In genomic region chr1:47972864-47973437, GRCh38 we compare ENCODE assay signal across 17 cellular contexts. TPM values are rescaled to one million over a fixed set of nuclear protein-coding genes. Genes with fewer than 3 reads are reported as not detected.
DNase-seq lines count a peak whose midpoint lies in the region; ATAC-seq, FAIRE-seq and TF ChIP-seq lines count a peak whose summit lies in the region.
"Had no signal": no experiment of that assay in that cellular context is flagged by ENCODE, and none has a peak within 500 bp of the region (broad histone marks: within the 10 kb centered on the region; RNA-seq: fewer than 3 reads in every experiment).

No MANE protein-coding gene starts in this region.

- H3K4me1 Mint-ChIP-seq in CD14-positive monocyte: no peaks in the 10 kb centered on the region
- no peaks in the 10 kb centered on the region for H3K4me1 Mint-ChIP-seq in stimulated activated naive B cell treated with anti-CD40 and anti-IgM and Interleukin-4, amounts not matched to agents 10 μg/mL and 1 μg/mL and 100 μg/mL, for 72 hours
- H3K4me1 Mint-ChIP-seq: activated CD8-positive, alpha-beta memory T cell treated with anti-CD3 and anti-CD28 coated beads, Interleukin-2, amount 10 ng/mL, durations not matched to agents 7 days and 5 days had no signal

- in situ Hi-C loops in K562 (cut with MboI): no loop called here

- ATAC-seq in K562: peak; percentile 89
- ATAC-seq in right lobe of liver: peak in 1 of 4 donors; percentile 11
- ATAC-seq in stimulated activated naive B cell treated with anti-CD40 and anti-IgM and Interleukin-4, amounts not matched to agents 10 μg/mL and 1 μg/mL and 100 μg/mL, for 72 hours (replicated peaks): no peak
- ATAC-seq: activated CD8-positive, alpha-beta memory T cell treated with anti-CD3 and anti-CD28 coated beads, Interleukin-2, amount 10 ng/mL, durations not matched to agents 7 days and 5 days; sciatic nerve had no signal

- FAIRE-seq in K562 (lab: Jason Lieb, UNC): no peak
- FAIRE-seq: urothelium cell line had no signal

- no peak for DNase-seq in CD14-positive monocyte (ENCODE audit: low spot score)
- no peak for DNase-seq in HFF-Myc (ENCODE audit: extremely low read depth, low read depth)
- DNase-seq in K562 (ENCODE audit: extremely low read depth in 1 of 4, low spot score in 3 of 4): peak; percentile 18 to 32 (median 28)
- no peak for DNase-seq in right lobe of liver
- no peak for DNase-seq in NCI-H345 treated with DMSO at 0.1 percent for 48 hours (lab: John Stamatoyannopoulos, UW; ENCODE audit: unreplicated experiment)
- DNase-seq in stimulated activated naive B cell treated with anti-CD40 and anti-IgM and Interleukin-4, amounts not matched to agents 10 μg/mL and 1 μg/mL and 100 μg/mL, for 72 hours: no peak
- no peak for DNase-seq in DMS53 treated with DMSO at 0.1 percent for 48 hours (lab: John Stamatoyannopoulos, UW; ENCODE audit: unreplicated experiment)
- DNase-seq in MV-4-11 (lab: John Stamatoyannopoulos, UW): no peak
- DNase-seq: activated CD8-positive, alpha-beta memory T cell treated with anti-CD3 and anti-CD28 coated beads, Interleukin-2, amount 10 ng/mL, durations not matched to agents 7 days and 5 days; Calu3; effector CD8-positive, alpha-beta T cell; NCI-H1694 had no signal

- H3K9ac ChIP-seq in K562 (ENCODE audit: insufficient read depth in 1 of 2, low read depth in 2 of 2, low read length in 2 of 2): no peak overlapping the region

- H3K36me3 Mint-ChIP-seq in CD14-positive monocyte: no peaks in the 10 kb centered on the region
- no peaks in the 10 kb centered on the region for H3K36me3 Mint-ChIP-seq in stimulated activated naive B cell treated with anti-CD40 and anti-IgM and Interleukin-4, amounts not matched to agents 10 μg/mL and 1 μg/mL and 100 μg/mL, for 72 hours
- H3K36me3 Mint-ChIP-seq: activated CD8-positive, alpha-beta memory T cell treated with anti-CD3 and anti-CD28 coated beads, Interleukin-2, amount 10 ng/mL, durations not matched to agents 7 days and 5 days had no signal

- WGBS in K562 (ENCODE audit: insufficient coverage, low coverage, missing lambda C conversion rate): 0% methylated on average over 4 of the region's 4 CpGs
- WGBS in right lobe of liver (ENCODE audit: insufficient coverage, low coverage, low lambda C conversion rate, missing lambda C conversion rate): 56% methylated on average over 4 of the region's 4 CpGs

- no peak for TF ChIP-seq EP300 in K562 (IDR thresholded peaks at IDR 0.05; ENCODE audit: low read length)

- H4K20me1 ChIP-seq in K562 (replicated peaks; ENCODE audit: control insufficient read depth, insufficient read depth, low read length): no peaks in the 10 kb centered on the region; the same call in 1 of the 2 replicates

- H3K9me1 ChIP-seq in K562 (ENCODE audit: control insufficient read depth, insufficient read depth, low read length): no peaks in the 10 kb centered on the region

- H3K4me3 ChIP-seq in HFF-Myc (replicated peaks; ENCODE audit: low read depth, low read length) (no peak overlapping the region), K562 (no peak overlapping the region), right lobe of liver (no peak overlapping the region)
- H3K4me3 ChIP-seq: adrenal gland had no signal

- H3K4me3 Mint-ChIP-seq in CD14-positive monocyte: no peak overlapping the region
- H3K4me3 Mint-ChIP-seq in stimulated activated naive B cell treated with anti-CD40 and anti-IgM and Interleukin-4, amounts not matched to agents 10 μg/mL and 1 μg/mL and 100 μg/mL, for 72 hours: no peak overlapping the region
- H3K4me3 Mint-ChIP-seq: activated CD8-positive, alpha-beta memory T cell treated with anti-CD3 and anti-CD28 coated beads, Interleukin-2, amount 10 ng/mL, durations not matched to agents 7 days and 5 days had no signal

- no peak overlapping the region for H3K4me2 ChIP-seq in K562 (ENCODE audit: insufficient read depth, low read length)

- intact Hi-C loops in CD14-positive monocyte (cut with micrococcal nuclease) (no loop called here), K562 (cut with micrococcal nuclease) (no loop called here), right lobe of liver (cut with DNase I) (no loop called here)

- POLR2A ChIA-PET in K562 (lab: Yijun Ruan, JAX): no interaction called here

- BruUV-seq in K562 (replicated peaks; lab: Mats Ljungman, UMichigan): no TSS peak

- peaks cover 0 to 10% (median 9%) of the 10 kb centered on the region in 3 donors for H3K27me3 Mint-ChIP-seq in CD14-positive monocyte (ENCODE audit: low read depth in 3 of 3)
- H3K27me3 Mint-ChIP-seq in stimulated activated naive B cell treated with anti-CD40 and anti-IgM and Interleukin-4, amounts not matched to agents 10 μg/mL and 1 μg/mL and 100 μg/mL, for 72 hours: peaks cover 20 to 25% of the 10 kb centered on the region in 2 donors

- no peak overlapping the region for H2AFZ ChIP-seq in K562 (ENCODE audit: low read depth, low read length)

- TF ChIP-seq CTCF in CD14-positive monocyte (IDR thresholded peaks at IDR 0.05) (peak; percentile 27), HFF-Myc (IDR thresholded peaks at IDR 0.05; ENCODE audit: low read depth, low read length, missing control alignments) (peak; percentile 60), K562 (IDR thresholded peaks at IDR 0.05 in 2 of 3, conservative IDR thresholded peaks at IDR 0.05 in 1 of 3; ENCODE audit: insufficient read depth in 2 of 3, low read depth in 1 of 3, low read length in 3 of 3) (peak in 2 of 3 experiments; percentile 44 to 60; a peak in 4 of 6 replicates), right lobe of liver (IDR thresholded peaks at IDR 0.05) (peak in 3 of 4 donors; percentile 17 to 49 (median 44))

- TF ChIP-seq POLR2A in K562 (conservative IDR thresholded peaks at IDR 0.05) (no peak), right lobe of liver (IDR thresholded peaks at IDR 0.05) (no peak)

- H3K36me3 ChIP-seq in K562 (ENCODE audit: control insufficient read depth, insufficient read depth, low read length) (no peaks in the 10 kb centered on the region), right lobe of liver (no peaks in the 10 kb centered on the region)
- H3K36me3 ChIP-seq: adrenal gland had no signal

- H3K9me3 ChIP-seq in K562 (replicated peaks; ENCODE audit: control insufficient read depth, insufficient read depth, low read depth, low read length) (no peaks in the 10 kb centered on the region), right lobe of liver (no peaks in the 10 kb centered on the region)
- H3K9me3 ChIP-seq: adrenal gland had no signal

- TF ChIP-seq RAD21 in K562 (CRISPR knock-in tag; conservative IDR thresholded peaks at IDR 0.05 in 1 of 2, IDR thresholded peaks at IDR 0.05 in 1 of 2): peak in 1 of 2 experiments; percentile 35; a peak in 1 of 4 replicates

- peak overlapping the region in 1 of 7 donors; percentile 20 for H3K27ac Mint-ChIP-seq in CD14-positive monocyte
- H3K27ac Mint-ChIP-seq in stimulated activated naive B cell treated with anti-CD40 and anti-IgM and Interleukin-4, amounts not matched to agents 10 μg/mL and 1 μg/mL and 100 μg/mL, for 72 hours: no peak overlapping the region
- H3K27ac Mint-ChIP-seq: activated CD8-positive, alpha-beta memory T cell treated with anti-CD3 and anti-CD28 coated beads, Interleukin-2, amount 10 ng/mL, durations not matched to agents 7 days and 5 days had no signal

- H3K9me3 Mint-ChIP-seq in CD14-positive monocyte: no peaks in the 10 kb centered on the region
- no peaks in the 10 kb centered on the region for H3K9me3 Mint-ChIP-seq in stimulated activated naive B cell treated with anti-CD40 and anti-IgM and Interleukin-4, amounts not matched to agents 10 μg/mL and 1 μg/mL and 100 μg/mL, for 72 hours

- CTCF ChIA-PET in K562 (lab: Yijun Ruan, JAX; ENCODE audit: low intra/inter-chr PET ratio): interaction anchor here (0.6 kb wide), 1 partner anchor 127 kb away, joined by 3 read pairs; no protein-coding TSS in a partner anchor

- H3K79me2 ChIP-seq in K562 (ENCODE audit: control insufficient read depth, insufficient read depth, low read length): no peaks in the 10 kb centered on the region

- H3K27ac ChIP-seq in K562 (ENCODE audit: extremely low read depth, low read depth, low read length) (no peak overlapping the region), right lobe of liver (peak overlapping the region in 2 of 3 donors; percentile 38 to 68)
- H3K27ac ChIP-seq: adrenal gland had no signal

- H3K4me1 ChIP-seq in K562 (replicated peaks in 1 of 2; ENCODE audit: control insufficient read depth in 2 of 2, insufficient read depth in 2 of 2, low read length in 2 of 2) (no peaks in the 10 kb centered on the region), right lobe of liver (peaks cover 0 to 52% (median 26%) of the 10 kb centered on the region in 4 donors)
- H3K4me1 ChIP-seq: adrenal gland had no signal

- H3K27me3 ChIP-seq in K562 (ENCODE audit: control insufficient read depth in 2 of 2, insufficient read depth in 2 of 2, low read length in 2 of 2) (no peaks in the 10 kb centered on the region), right lobe of liver (no peaks in the 10 kb centered on the region)
- H3K27me3 ChIP-seq: adrenal gland had no signal

TF ChIP-seq in K562, 482 proteins besides CTCF, POLR2A, EP300 and RAD21 (continues in another document):
- TF ChIP-seq LEF1 (IDR thresholded peaks at IDR 0.05): no peak
- no peak for TF ChIP-seq CEBPG (CRISPR knock-in tag; IDR thresholded peaks at IDR 0.05)
- peak in 1 of 2 experiments; percentile 95; a peak in 3 of 4 replicates for TF ChIP-seq CEBPG (tag; conservative IDR thresholded peaks at IDR 0.05 in 1 of 2, IDR thresholded peaks at IDR 0.05 in 1 of 2)

RNA-seq across cellular contexts. Expression of gene TRABD2B, which starts 24.2 kb away (rescaled TPM):
- not detected for polyA plus RNA-seq in CD14-positive monocyte
- total RNA-seq in K562 (2011; cell fraction: chromatin; rRNA removed; ENCODE audit: low replicate concordance): not detected in 2 replicates
- not detected in 2 replicates for total RNA-seq in K562 (2011; cell fraction: nucleolus; rRNA removed)
- total RNA-seq in K562 (2011; cell fraction: nucleoplasm; rRNA removed): not detected in 2 replicates
- not detected in 2 replicates for total RNA-seq in K562 (2014; rRNA removed)
- not detected in 2 replicates for total RNA-seq in K562 (2014; rRNA removed; fragmentation: Illumina TruSeq; extraction: Trizol)
- not detected in 2 replicates for total RNA-seq in K562 (2015; rRNA removed; fragmentation: Illumina TruSeq; extraction: Trizol)
- not detected in 2 replicates for total RNA-seq in K562 (2021)
- not detected in 2 replicates for polyA plus RNA-seq in K562 (2011; rRNA removed)
- polyA plus RNA-seq in K562 (2011; cell fraction: cytosol; rRNA removed): not detected in 2 replicates
- polyA plus RNA-seq in K562 (2011; cell fraction: nucleus; rRNA removed): not detected in 2 replicates
- polyA plus RNA-seq in K562 (2012): not detected in 2 replicates
- not detected in 2 replicates for polyA plus RNA-seq in K562 (2014; fragmentation: Illumina TruSeq; extraction: Trizol)
- not detected for polyA plus RNA-seq in K562 (2014; fragmentation: Nextera tagmentation; extraction: Ambion mirVana)
- not detected in 2 replicates for polyA plus RNA-seq in K562 (2014; rRNA removed)
- polyA minus RNA-seq in K562 (2011; rRNA and poly(A)+ RNA removed): not detected in 2 replicates
- not detected in 2 replicates for polyA minus RNA-seq in K562 (2011; cell fraction: cytosol; rRNA and poly(A)+ RNA removed)
- polyA minus RNA-seq in K562 (2011; cell fraction: nucleus; rRNA and poly(A)+ RNA removed): not detected in 2 replicates
- total RNA-seq in right lobe of liver: 1 to 10 TPM in 3 of 6 experiments, under 1 TPM in 3; 0.55 to 9.5 (median 1.8) TPM
- total RNA-seq: activated CD8-positive, alpha-beta memory T cell treated with anti-CD3 and anti-CD28 coated beads, Interleukin-2, amount 10 ng/mL, durations not matched to agents 7 days and 5 days; mononuclear cell; T-helper 2 cell treated with Interferon-gamma antibody and Interleukin-4, amounts not matched to agents 100 ng/mL and 5 ng/mL, for 36 hours had no signal

Comparison
In these comparisons a context has a peak if more than half of its experiments do, and no peak if none do; other contexts are left out.
1. DNase-seq: peak in K562 (4 of 4); none in CD14-positive monocyte (single experiment), HFF-Myc (single experiment), right lobe of liver (0 of 3), NCI-H345 treated with DMSO at 0.1 percent for 48 hours (single experiment), stimulated activated naive B cell treated with anti-CD40 and anti-IgM and Interleukin-4, amounts not matched to agents 10 μg/mL and 1 μg/mL and 100 μg/mL, for 72 hours (single experiment), DMS53 treated with DMSO at 0.1 percent for 48 hours (single experiment) and MV-4-11 (single experiment).
2. Peak in every context shown above with its lines, with median percentiles within 50 percentile points of each other: CTCF ChIP-seq.